ENCODE assay signal across 1 cellular context in genomic region chr6:108661430-108661829, GRCh38.
TF ChIP-seq lines count a peak whose summit lies in the region.

No MANE protein-coding gene starts in this region.

TF ChIP-seq in K562, 482 proteins besides CTCF, POLR2A, EP300 and RAD21 (continued from another document and continues in another):
- TF ChIP-seq ZBTB11 (CRISPR knock-in tag; IDR thresholded peaks at IDR 0.05) (no peak), NR4A1 (CRISPR knock-in tag; IDR thresholded peaks at IDR 0.05) (no peak), NR4A1 (tag; IDR thresholded peaks at IDR 0.05) (no peak), MCM7 (IDR thresholded peaks at IDR 0.05) (no peak), ZNF24 (IDR thresholded peaks at IDR 0.05) (no peak), HNRNPLL (IDR thresholded peaks at IDR 0.05; ENCODE audit: low read depth, low read length, poor library complexity, severe bottlenecking) (no peak), PCBP1 (IDR thresholded peaks at IDR 0.05; ENCODE audit: low read depth, low read length, poor library complexity, severe bottlenecking) (no peak), CBX5 (IDR thresholded peaks at IDR 0.05; ENCODE audit: borderline replicate concordance, low read depth) (no peak), BACH1 (tag; IDR thresholded peaks at IDR 0.05) (peak; percentile 50; the same call in 1 of the 2 replicates), SMAD4 (CRISPR knock-in tag; conservative IDR thresholded peaks at IDR 0.05) (no peak), ZNF274 (IDR thresholded peaks at IDR 0.05; ENCODE audit: borderline replicate concordance, low read depth, low read length) (no peak), SNAPC5 (CRISPR knock-in tag; IDR thresholded peaks at IDR 0.05) (no peak), HES1 (IDR thresholded peaks at IDR 0.05; ENCODE audit: low read depth) (no peak), ZSCAN32 (CRISPR knock-in tag; IDR thresholded peaks at IDR 0.05) (no peak), ZNF79 (CRISPR knock-in tag; IDR thresholded peaks at IDR 0.05; ENCODE audit: low read depth) (no peak), ZC3H11A (IDR thresholded peaks at IDR 0.05; ENCODE audit: low read depth, low read length) (no peak), YY1 (IDR thresholded peaks at IDR 0.05; ENCODE audit: borderline replicate concordance in 1 of 3, control insufficient read depth in 1 of 3, extremely low read depth in 1 of 3, insufficient read depth in 3 of 3, insufficient read length in 1 of 3, insufficient replicate concordance in 2 of 3, low read depth in 1 of 3, low read length in 2 of 3) (no peak), ID3 (CRISPR knock-in tag; IDR thresholded peaks at IDR 0.05) (no peak), ID3 (tag; IDR thresholded peaks at IDR 0.05) (no peak), ARNT (IDR thresholded peaks at IDR 0.05) (no peak), NR2C2 (CRISPR knock-in tag; IDR thresholded peaks at IDR 0.05) (no peak), NR2C2 (tag; IDR thresholded peaks at IDR 0.05) (peak; percentile 46; the same call in 1 of the 2 replicates), PYGO2 (tag; IDR thresholded peaks at IDR 0.05) (no peak), SMARCA4 (IDR thresholded peaks at IDR 0.05) (no peak), ZNF584 (CRISPR knock-in tag; IDR thresholded peaks at IDR 0.05; ENCODE audit: low read depth) (no peak), SREBF1 (IDR thresholded peaks at IDR 0.05; ENCODE audit: borderline replicate concordance, low read depth, low read length) (no peak), NFIX (CRISPR knock-in tag; IDR thresholded peaks at IDR 0.05; ENCODE audit: low read depth) (no peak), POLR3A (IDR thresholded peaks at IDR 0.05; ENCODE audit: borderline replicate concordance, extremely low read depth, insufficient read depth, insufficient read length) (no peak), HDAC6 (IDR thresholded peaks at IDR 0.05; ENCODE audit: low read depth, low read length) (no peak), SAFB (IDR thresholded peaks at IDR 0.05; ENCODE audit: borderline replicate concordance, low read depth, low read length) (no peak), NFIC (IDR thresholded peaks at IDR 0.05) (no peak), LCOR (CRISPR knock-in tag; IDR thresholded peaks at IDR 0.05) (no peak), TBL1XR1 (IDR thresholded peaks at IDR 0.05; ENCODE audit: low read length in 2 of 2) (no peak), JUND (IDR thresholded peaks at IDR 0.05; ENCODE audit: borderline replicate concordance, low read depth, low read length) (peak; percentile 65; the same call in 1 of the 2 replicates), JUND (tag; IDR thresholded peaks at IDR 0.05; ENCODE audit: borderline replicate concordance, low read depth, low read length) (peak; percentile 75), HNRNPK (IDR thresholded peaks at IDR 0.05; ENCODE audit: low read depth, low read length, poor library complexity, severe bottlenecking) (no peak), AFF4 (CRISPR knock-in tag; IDR thresholded peaks at IDR 0.05) (no peak), HDAC2 (IDR thresholded peaks at IDR 0.05) (no peak), DLX4 (CRISPR knock-in tag; IDR thresholded peaks at IDR 0.05) (no peak), TAF9B (IDR thresholded peaks at IDR 0.05; ENCODE audit: partially characterized antibody) (no peak), MAFG (tag; conservative IDR thresholded peaks at IDR 0.05) (peak; percentile 36; the same call in 1 of the 2 replicates), POLR2H (tag; IDR thresholded peaks at IDR 0.05; ENCODE audit: low read depth) (no peak), ZNF408 (CRISPR knock-in tag; IDR thresholded peaks at IDR 0.05; ENCODE audit: low read depth) (no peak), HOXB6 (CRISPR knock-in tag; IDR thresholded peaks at IDR 0.05; ENCODE audit: borderline replicate concordance) (no peak), SIN3A (IDR thresholded peaks at IDR 0.05; ENCODE audit: borderline replicate concordance in 2 of 2, control insufficient read depth in 1 of 2, low read depth in 2 of 2, low read length in 2 of 2) (no peak), NR2C1 (IDR thresholded peaks at IDR 0.05) (no peak), NR2C1 (tag; IDR thresholded peaks at IDR 0.05) (no peak), ATF1 (CRISPR knock-in tag; IDR thresholded peaks at IDR 0.05) (no peak), ATF1 (tag; IDR thresholded peaks at IDR 0.05) (peak; percentile 46), ZKSCAN3 (CRISPR knock-in tag; IDR thresholded peaks at IDR 0.05) (no peak), DPF2 (IDR thresholded peaks at IDR 0.05) (0 out of 2 replicates have a peak, but pooled peaks have one; percentile 26), EP400 (IDR thresholded peaks at IDR 0.05) (no peak), GABPA (tag; conservative IDR thresholded peaks at IDR 0.05; ENCODE audit: low read depth) (no peak), CEBPG (CRISPR knock-in tag; IDR thresholded peaks at IDR 0.05) (peak; percentile 47; the same call in 1 of the 2 replicates), CEBPG (tag; conservative IDR thresholded peaks at IDR 0.05 in 1 of 2, IDR thresholded peaks at IDR 0.05 in 1 of 2) (peak; percentile 21 to 88; a peak in 2 of 4 replicates), MEIS2 (IDR thresholded peaks at IDR 0.05; ENCODE audit: partially characterized antibody) (peak; percentile 72), CXXC5 (CRISPR knock-in tag; IDR thresholded peaks at IDR 0.05) (no peak), ZKSCAN8 (CRISPR knock-in tag; IDR thresholded peaks at IDR 0.05) (no peak), ZNF41 (CRISPR knock-in tag; conservative IDR thresholded peaks at IDR 0.05) (no peak), ZNF212 (CRISPR knock-in tag; IDR thresholded peaks at IDR 0.05) (no peak), TAF15 (IDR thresholded peaks at IDR 0.05; ENCODE audit: low read depth, low read length) (no peak), L3MBTL2 (IDR thresholded peaks at IDR 0.05) (no peak), CBFB (CRISPR knock-in tag; IDR thresholded peaks at IDR 0.05) (no peak), ZNF75A (CRISPR knock-in tag; IDR thresholded peaks at IDR 0.05) (no peak)
- TF ChIP-seq, protein P1, sequence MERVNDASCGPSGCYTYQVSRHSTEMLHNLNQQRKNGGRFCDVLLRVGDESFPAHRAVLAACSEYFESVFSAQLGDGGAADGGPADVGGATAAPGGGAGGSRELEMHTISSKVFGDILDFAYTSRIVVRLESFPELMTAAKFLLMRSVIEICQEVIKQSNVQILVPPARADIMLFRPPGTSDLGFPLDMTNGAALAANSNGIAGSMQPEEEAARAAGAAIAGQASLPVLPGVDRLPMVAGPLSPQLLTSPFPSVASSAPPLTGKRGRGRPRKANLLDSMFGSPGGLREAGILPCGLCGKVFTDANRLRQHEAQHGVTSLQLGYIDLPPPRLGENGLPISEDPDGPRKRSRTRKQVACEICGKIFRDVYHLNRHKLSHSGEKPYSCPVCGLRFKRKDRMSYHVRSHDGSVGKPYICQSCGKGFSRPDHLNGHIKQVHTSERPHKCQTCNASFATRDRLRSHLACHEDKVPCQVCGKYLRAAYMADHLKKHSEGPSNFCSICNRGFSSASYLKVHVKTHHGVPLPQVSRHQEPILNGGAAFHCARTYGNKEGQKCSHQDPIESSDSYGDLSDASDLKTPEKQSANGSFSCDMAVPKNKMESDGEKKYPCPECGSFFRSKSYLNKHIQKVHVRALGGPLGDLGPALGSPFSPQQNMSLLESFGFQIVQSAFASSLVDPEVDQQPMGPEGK (CRISPR knock-in tag; IDR thresholded peaks at IDR 0.05; ENCODE audit: borderline replicate concordance) = no peak
- TF ChIP-seq, protein P2, sequence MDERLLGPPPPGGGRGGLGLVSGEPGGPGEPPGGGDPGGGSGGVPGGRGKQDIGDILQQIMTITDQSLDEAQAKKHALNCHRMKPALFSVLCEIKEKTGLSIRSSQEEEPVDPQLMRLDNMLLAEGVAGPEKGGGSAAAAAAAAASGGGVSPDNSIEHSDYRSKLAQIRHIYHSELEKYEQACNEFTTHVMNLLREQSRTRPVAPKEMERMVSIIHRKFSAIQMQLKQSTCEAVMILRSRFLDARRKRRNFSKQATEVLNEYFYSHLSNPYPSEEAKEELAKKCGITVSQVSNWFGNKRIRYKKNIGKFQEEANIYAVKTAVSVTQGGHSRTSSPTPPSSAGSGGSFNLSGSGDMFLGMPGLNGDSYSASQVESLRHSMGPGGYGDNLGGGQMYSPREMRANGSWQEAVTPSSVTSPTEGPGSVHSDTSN (CRISPR knock-in tag; IDR thresholded peaks at IDR 0.05; ENCODE audit: low read depth) = no peak
- TF ChIP-seq, protein P2 (tag; conservative IDR thresholded peaks at IDR 0.05; ENCODE audit: low read depth) = peak; percentile 60
- TF ChIP-seq, protein P3, sequence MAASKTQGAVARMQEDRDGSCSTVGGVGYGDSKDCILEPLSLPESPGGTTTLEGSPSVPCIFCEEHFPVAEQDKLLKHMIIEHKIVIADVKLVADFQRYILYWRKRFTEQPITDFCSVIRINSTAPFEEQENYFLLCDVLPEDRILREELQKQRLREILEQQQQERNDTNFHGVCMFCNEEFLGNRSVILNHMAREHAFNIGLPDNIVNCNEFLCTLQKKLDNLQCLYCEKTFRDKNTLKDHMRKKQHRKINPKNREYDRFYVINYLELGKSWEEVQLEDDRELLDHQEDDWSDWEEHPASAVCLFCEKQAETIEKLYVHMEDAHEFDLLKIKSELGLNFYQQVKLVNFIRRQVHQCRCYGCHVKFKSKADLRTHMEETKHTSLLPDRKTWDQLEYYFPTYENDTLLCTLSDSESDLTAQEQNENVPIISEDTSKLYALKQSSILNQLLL (CRISPR knock-in tag; IDR thresholded peaks at IDR 0.05; ENCODE audit: borderline replicate concordance) = no peak
